In genomic region chr2:201233192-201234166, GRCh38 we compare ENCODE assay signal across 1 cellular context.
TF ChIP-seq lines count a peak whose summit lies in the region.

No MANE protein-coding gene starts in this region.

TF ChIP-seq in HepG2, 621 proteins besides CTCF, POLR2A, EP300 and RAD21 (continued from another document and continues in another):
- TF ChIP-seq E2F5 (CRISPR knock-in tag; conservative IDR thresholded peaks at IDR 0.05): no peak
- no peak; the same call in 1 of the 2 replicates for TF ChIP-seq ZNF468 (CRISPR knock-in tag; IDR thresholded peaks at IDR 0.05)
- no peak; the same call in 1 of the 2 replicates for TF ChIP-seq SPEN (CRISPR knock-in tag; IDR thresholded peaks at IDR 0.05; ENCODE audit: low read depth)
- 0 out of 2 replicates have a peak, but pooled peaks have one; percentile 28 for TF ChIP-seq ZNF709 (CRISPR knock-in tag; IDR thresholded peaks at IDR 0.05)
- TF ChIP-seq ZNF891 (CRISPR knock-in tag; IDR thresholded peaks at IDR 0.05): 0 out of 2 replicates have a peak, but pooled peaks have one; percentile 27
- peak; percentile 90 for TF ChIP-seq HDAC1 (CRISPR knock-in tag; IDR thresholded peaks at IDR 0.05)
- TF ChIP-seq THAP7 (CRISPR knock-in tag; IDR thresholded peaks at IDR 0.05): no peak
- TF ChIP-seq SNAPC4 (CRISPR knock-in tag; IDR thresholded peaks at IDR 0.05): no peak; the same call in 1 of the 2 replicates
- 0 out of 2 replicates have a peak, but pooled peaks have one; percentile 23 for TF ChIP-seq ZNF547 (CRISPR knock-in tag; IDR thresholded peaks at IDR 0.05)
- TF ChIP-seq ZNF343 (CRISPR knock-in tag; IDR thresholded peaks at IDR 0.05): no peak
- no peak for TF ChIP-seq ZNF256 (CRISPR knock-in tag; conservative IDR thresholded peaks at IDR 0.05)
- no peak for TF ChIP-seq ZBTB46 (CRISPR knock-in tag; IDR thresholded peaks at IDR 0.05; ENCODE audit: borderline replicate concordance)
- TF ChIP-seq SOX13 (IDR thresholded peaks at IDR 0.05): no peak
- TF ChIP-seq SOX13 (CRISPR knock-in tag; conservative IDR thresholded peaks at IDR 0.05 in 1 of 2, IDR thresholded peaks at IDR 0.05 in 1 of 2): peak in 1 of 2 experiments; percentile 38; a peak in 2 of 4 replicates
- peak; percentile 100 for TF ChIP-seq ZNF263 (CRISPR knock-in tag; IDR thresholded peaks at IDR 0.05)
- no peak for TF ChIP-seq HNF4A (CRISPR knock-in tag; IDR thresholded peaks at IDR 0.05)
- peak; percentile 63 for TF ChIP-seq MIER3 (CRISPR knock-in tag; IDR thresholded peaks at IDR 0.05; ENCODE audit: borderline replicate concordance)
- peak; percentile 19; the same call in 1 of the 2 replicates for TF ChIP-seq RFXAP (CRISPR knock-in tag; IDR thresholded peaks at IDR 0.05; ENCODE audit: borderline replicate concordance)
- no peak for TF ChIP-seq ZNF232 (CRISPR knock-in tag; IDR thresholded peaks at IDR 0.05; ENCODE audit: borderline replicate concordance)
- TF ChIP-seq HMG20B (CRISPR knock-in tag; conservative IDR thresholded peaks at IDR 0.05): no peak
- peak; percentile 59 for TF ChIP-seq GATAD2A (CRISPR knock-in tag; IDR thresholded peaks at IDR 0.05)
- TF ChIP-seq PRDM4 (CRISPR knock-in tag; IDR thresholded peaks at IDR 0.05; ENCODE audit: borderline replicate concordance): no peak
- TF ChIP-seq ZMYM4 (CRISPR knock-in tag; IDR thresholded peaks at IDR 0.05): no peak; the same call in 1 of the 2 replicates
- peak; percentile 44; the same call in 1 of the 2 replicates for TF ChIP-seq SP4 (CRISPR knock-in tag; IDR thresholded peaks at IDR 0.05)
- TF ChIP-seq GLMP (CRISPR knock-in tag; IDR thresholded peaks at IDR 0.05; ENCODE audit: borderline replicate concordance): no peak
- TF ChIP-seq POLR2AphosphoS5 (IDR thresholded peaks at IDR 0.05; ENCODE audit: low read depth, low read length): peak; percentile 97
- no peak for TF ChIP-seq ZMYM3 (CRISPR knock-in tag; IDR thresholded peaks at IDR 0.05)
- TF ChIP-seq KDM4B (CRISPR knock-in tag; IDR thresholded peaks at IDR 0.05): no peak; the same call in 1 of the 2 replicates
- TF ChIP-seq ZNF136 (CRISPR knock-in tag; IDR thresholded peaks at IDR 0.05; ENCODE audit: low read depth): no peak
- no peak for TF ChIP-seq EEA1 (CRISPR knock-in tag; IDR thresholded peaks at IDR 0.05; ENCODE audit: borderline replicate concordance)
- no peak for TF ChIP-seq HOXA7 (CRISPR knock-in tag; IDR thresholded peaks at IDR 0.05)
- peak; percentile 25 for TF ChIP-seq ZNF18 (CRISPR knock-in tag; IDR thresholded peaks at IDR 0.05; ENCODE audit: insufficient replicate concordance)
- TF ChIP-seq KDM2A (CRISPR knock-in tag; IDR thresholded peaks at IDR 0.05; ENCODE audit: borderline replicate concordance, low read depth): no peak; the same call in 1 of the 2 replicates
- TF ChIP-seq REST (IDR thresholded peaks at IDR 0.05; ENCODE audit: borderline replicate concordance in 1 of 2, low read depth in 1 of 2, low read length in 2 of 2): no peak
- no peak for TF ChIP-seq ZNF543 (CRISPR knock-in tag; IDR thresholded peaks at IDR 0.05)
- no peak for TF ChIP-seq FOXA1 (IDR thresholded peaks at IDR 0.05)
- TF ChIP-seq FOXA1 (CRISPR knock-in tag; IDR thresholded peaks at IDR 0.05): 0 out of 2 replicates have a peak, but pooled peaks have one; percentile 10
- no peak for TF ChIP-seq ZNF253 (CRISPR knock-in tag; IDR thresholded peaks at IDR 0.05; ENCODE audit: borderline replicate concordance)
- peak; percentile 67; the same call in 1 of the 2 replicates for TF ChIP-seq ERF (CRISPR knock-in tag; IDR thresholded peaks at IDR 0.05)
- peak; percentile 65; the same call in 1 of the 2 replicates for TF ChIP-seq TGIF2 (CRISPR knock-in tag; IDR thresholded peaks at IDR 0.05)
- TF ChIP-seq TCF7 (IDR thresholded peaks at IDR 0.05; ENCODE audit: low read depth): no peak
- TF ChIP-seq NFATC3 (CRISPR knock-in tag; IDR thresholded peaks at IDR 0.05): no peak
- 0 out of 2 replicates have a peak, but pooled peaks have one; percentile 20 for TF ChIP-seq ATF3 (CRISPR knock-in tag; IDR thresholded peaks at IDR 0.05)
- TF ChIP-seq ZNF292 (CRISPR knock-in tag; IDR thresholded peaks at IDR 0.05; ENCODE audit: borderline replicate concordance, low read depth): no peak
- no peak for TF ChIP-seq NR2C2 (CRISPR knock-in tag; IDR thresholded peaks at IDR 0.05; ENCODE audit: borderline replicate concordance)
- TF ChIP-seq ZNF639 (CRISPR knock-in tag; conservative IDR thresholded peaks at IDR 0.05): no peak
- no peak for TF ChIP-seq NFKB2 (CRISPR knock-in tag; IDR thresholded peaks at IDR 0.05; ENCODE audit: borderline replicate concordance)
